Comparison of ENCODE assay signal across 1 cellular context in genomic region chr1:234512376-234512965, GRCh38.
TF ChIP-seq lines count a peak whose summit lies in the region.

No MANE protein-coding gene starts in this region.

TF ChIP-seq in K562, 482 proteins besides CTCF, POLR2A, EP300 and RAD21 (continued from another document and continues in another):
- TF ChIP-seq ZFP91 (CRISPR knock-in tag; IDR thresholded peaks at IDR 0.05) (no peak), ARNT (IDR thresholded peaks at IDR 0.05) (no peak), ELK1 (CRISPR knock-in tag; IDR thresholded peaks at IDR 0.05) (no peak), BRF1 (IDR thresholded peaks at IDR 0.05; ENCODE audit: borderline replicate concordance, extremely low read depth, insufficient read length) (no peak), L3MBTL2 (IDR thresholded peaks at IDR 0.05) (peak; percentile 56), ZZZ3 (IDR thresholded peaks at IDR 0.05) (no peak), RAD51 (IDR thresholded peaks at IDR 0.05; ENCODE audit: borderline replicate concordance, low read depth) (no peak), TBP (optimal IDR thresholded peaks at IDR 0.05; ENCODE audit: low read depth, low read length) (peak; percentile 58), JUND (IDR thresholded peaks at IDR 0.05; ENCODE audit: borderline replicate concordance, low read depth, low read length) (0 out of 2 replicates have a peak, but pooled peaks have one; percentile 18), JUND (tag; IDR thresholded peaks at IDR 0.05; ENCODE audit: borderline replicate concordance, low read depth, low read length) (no peak), PATZ1 (CRISPR knock-in tag; IDR thresholded peaks at IDR 0.05; ENCODE audit: borderline replicate concordance) (no peak), CREB5 (CRISPR knock-in tag; IDR thresholded peaks at IDR 0.05) (no peak), PYGO2 (tag; IDR thresholded peaks at IDR 0.05) (no peak), MAFF (IDR thresholded peaks at IDR 0.05; ENCODE audit: low read length) (no peak), POLR2AphosphoS5 (IDR thresholded peaks at IDR 0.05; ENCODE audit: control insufficient read depth, insufficient read depth, low read depth, low read length) (no peak), MAZ (CRISPR knock-in tag; conservative IDR thresholded peaks at IDR 0.05 in 1 of 2, IDR thresholded peaks at IDR 0.05 in 1 of 2) (peak in 1 of 2 experiments; percentile 19; a peak in 1 of 4 replicates), SP1 (CRISPR knock-in tag; IDR thresholded peaks at IDR 0.05) (0 out of 2 replicates have a peak, but pooled peaks have one; percentile 25), FOXM1 (IDR thresholded peaks at IDR 0.05; ENCODE audit: low read depth) (peak; percentile 30; the same call in 1 of the 2 replicates), FOXM1 (CRISPR knock-in tag; IDR thresholded peaks at IDR 0.05; ENCODE audit: low read depth) (no peak), MEF2D (tag; conservative IDR thresholded peaks at IDR 0.05; ENCODE audit: low read depth) (peak; percentile 89), TSHZ1 (CRISPR knock-in tag; IDR thresholded peaks at IDR 0.05) (no peak), FOXK2 (conservative IDR thresholded peaks at IDR 0.05 in 1 of 2, IDR thresholded peaks at IDR 0.05 in 1 of 2; ENCODE audit: low read depth in 2 of 2) (0 out of 4 replicates have a peak, but pooled peaks of 1 of the 2 experiments have one; percentile 40), SPI1 (IDR thresholded peaks at IDR 0.05; ENCODE audit: borderline replicate concordance, low read depth, low read length) (peak; percentile 53; the same call in 1 of the 2 replicates), ZNF384 (IDR thresholded peaks at IDR 0.05; ENCODE audit: low read depth, low read length) (no peak), TGIF2 (CRISPR knock-in tag; IDR thresholded peaks at IDR 0.05) (no peak), RFX7 (CRISPR knock-in tag; IDR thresholded peaks at IDR 0.05) (no peak), SRF (CRISPR knock-in tag; IDR thresholded peaks at IDR 0.05) (no peak), ESRRB (CRISPR knock-in tag; IDR thresholded peaks at IDR 0.05; ENCODE audit: borderline replicate concordance) (no peak), MBD2 (IDR thresholded peaks at IDR 0.05; ENCODE audit: borderline replicate concordance, low read depth) (no peak), PTTG1 (tag; IDR thresholded peaks at IDR 0.05; ENCODE audit: low read depth) (no peak), ETV1 (tag; conservative IDR thresholded peaks at IDR 0.05; ENCODE audit: low read depth) (no peak), SOX6 (IDR thresholded peaks at IDR 0.05) (peak; percentile 67; the same call in 1 of the 2 replicates), ARID1B (IDR thresholded peaks at IDR 0.05) (peak; percentile 64), ZNF354B (CRISPR knock-in tag; IDR thresholded peaks at IDR 0.05) (no peak), SREBF1 (IDR thresholded peaks at IDR 0.05; ENCODE audit: borderline replicate concordance, low read depth, low read length) (no peak), GATA2 (CRISPR knock-in tag; IDR thresholded peaks at IDR 0.05) (0 out of 2 replicates have a peak, but pooled peaks have one; percentile 7), E2F3 (CRISPR knock-in tag; IDR thresholded peaks at IDR 0.05) (no peak)
- TF ChIP-seq, protein P1, sequence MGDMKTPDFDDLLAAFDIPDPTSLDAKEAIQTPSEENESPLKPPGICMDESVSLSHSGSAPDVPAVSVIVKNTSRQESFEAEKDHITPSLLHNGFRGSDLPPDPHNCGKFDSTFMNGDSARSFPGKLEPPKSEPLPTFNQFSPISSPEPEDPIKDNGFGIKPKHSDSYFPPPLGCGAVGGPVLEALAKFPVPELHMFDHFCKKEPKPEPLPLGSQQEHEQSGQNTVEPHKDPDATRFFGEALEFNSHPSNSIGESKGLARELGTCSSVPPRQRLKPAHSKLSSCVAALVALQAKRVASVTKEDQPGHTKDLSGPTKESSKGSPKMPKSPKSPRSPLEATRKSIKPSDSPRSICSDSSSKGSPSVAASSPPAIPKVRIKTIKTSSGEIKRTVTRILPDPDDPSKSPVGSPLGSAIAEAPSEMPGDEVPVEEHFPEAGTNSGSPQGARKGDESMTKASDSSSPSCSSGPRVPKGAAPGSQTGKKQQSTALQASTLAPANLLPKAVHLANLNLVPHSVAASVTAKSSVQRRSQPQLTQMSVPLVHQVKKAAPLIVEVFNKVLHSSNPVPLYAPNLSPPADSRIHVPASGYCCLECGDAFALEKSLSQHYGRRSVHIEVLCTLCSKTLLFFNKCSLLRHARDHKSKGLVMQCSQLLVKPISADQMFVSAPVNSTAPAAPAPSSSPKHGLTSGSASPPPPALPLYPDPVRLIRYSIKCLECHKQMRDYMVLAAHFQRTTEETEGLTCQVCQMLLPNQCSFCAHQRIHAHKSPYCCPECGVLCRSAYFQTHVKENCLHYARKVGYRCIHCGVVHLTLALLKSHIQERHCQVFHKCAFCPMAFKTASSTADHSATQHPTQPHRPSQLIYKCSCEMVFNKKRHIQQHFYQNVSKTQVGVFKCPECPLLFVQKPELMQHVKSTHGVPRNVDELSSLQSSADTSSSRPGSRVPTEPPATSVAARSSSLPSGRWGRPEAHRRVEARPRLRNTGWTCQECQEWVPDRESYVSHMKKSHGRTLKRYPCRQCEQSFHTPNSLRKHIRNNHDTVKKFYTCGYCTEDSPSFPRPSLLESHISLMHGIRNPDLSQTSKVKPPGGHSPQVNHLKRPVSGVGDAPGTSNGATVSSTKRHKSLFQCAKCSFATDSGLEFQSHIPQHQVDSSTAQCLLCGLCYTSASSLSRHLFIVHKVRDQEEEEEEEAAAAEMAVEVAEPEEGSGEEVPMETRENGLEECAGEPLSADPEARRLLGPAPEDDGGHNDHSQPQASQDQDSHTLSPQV (IDR thresholded peaks at IDR 0.05), result no peak
- TF ChIP-seq, protein P2, sequence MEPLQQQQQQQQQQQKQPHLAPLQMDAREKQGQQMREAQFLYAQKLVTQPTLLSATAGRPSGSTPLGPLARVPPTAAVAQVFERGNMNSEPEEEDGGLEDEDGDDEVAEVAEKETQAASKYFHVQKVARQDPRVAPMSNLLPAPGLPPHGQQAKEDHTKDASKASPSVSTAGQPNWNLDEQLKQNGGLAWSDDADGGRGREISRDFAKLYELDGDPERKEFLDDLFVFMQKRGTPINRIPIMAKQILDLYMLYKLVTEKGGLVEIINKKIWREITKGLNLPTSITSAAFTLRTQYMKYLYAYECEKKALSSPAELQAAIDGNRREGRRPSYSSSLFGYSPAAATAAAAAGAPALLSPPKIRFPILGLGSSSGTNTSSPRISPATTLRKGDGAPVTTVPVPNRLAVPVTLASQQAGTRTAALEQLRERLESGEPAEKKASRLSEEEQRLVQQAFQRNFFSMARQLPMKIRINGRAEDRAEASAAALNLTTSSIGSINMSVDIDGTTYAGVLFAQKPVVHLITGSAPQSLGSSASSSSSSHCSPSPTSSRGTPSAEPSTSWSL (CRISPR knock-in tag; IDR thresholded peaks at IDR 0.05; ENCODE audit: borderline replicate concordance), result no peak
- TF ChIP-seq, protein P3, sequence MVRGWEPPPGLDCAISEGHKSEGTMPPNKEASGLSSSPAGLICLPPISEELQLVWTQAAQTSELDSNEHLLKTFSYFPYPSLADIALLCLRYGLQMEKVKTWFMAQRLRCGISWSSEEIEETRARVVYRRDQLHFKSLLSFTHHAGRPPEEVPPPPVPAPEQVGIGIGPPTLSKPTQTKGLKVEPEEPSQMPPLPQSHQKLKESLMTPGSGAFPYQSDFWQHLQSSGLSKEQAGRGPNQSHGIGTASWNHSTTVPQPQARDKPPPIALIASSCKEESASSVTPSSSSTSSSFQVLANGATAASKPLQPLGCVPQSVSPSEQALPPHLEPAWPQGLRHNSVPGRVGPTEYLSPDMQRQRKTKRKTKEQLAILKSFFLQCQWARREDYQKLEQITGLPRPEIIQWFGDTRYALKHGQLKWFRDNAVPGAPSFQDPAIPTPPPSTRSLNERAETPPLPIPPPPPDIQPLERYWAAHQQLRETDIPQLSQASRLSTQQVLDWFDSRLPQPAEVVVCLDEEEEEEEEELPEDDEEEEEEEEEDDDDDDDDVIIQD (CRISPR knock-in tag; IDR thresholded peaks at IDR 0.05), result no peak
- TF ChIP-seq, protein P4, sequence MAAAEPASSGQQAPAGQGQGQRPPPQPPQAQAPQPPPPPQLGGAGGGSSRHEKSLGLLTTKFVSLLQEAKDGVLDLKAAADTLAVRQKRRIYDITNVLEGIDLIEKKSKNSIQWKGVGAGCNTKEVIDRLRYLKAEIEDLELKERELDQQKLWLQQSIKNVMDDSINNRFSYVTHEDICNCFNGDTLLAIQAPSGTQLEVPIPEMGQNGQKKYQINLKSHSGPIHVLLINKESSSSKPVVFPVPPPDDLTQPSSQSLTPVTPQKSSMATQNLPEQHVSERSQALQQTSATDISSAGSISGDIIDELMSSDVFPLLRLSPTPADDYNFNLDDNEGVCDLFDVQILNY (CRISPR knock-in tag; IDR thresholded peaks at IDR 0.05), result no peak
